ENCODE assay signal across 15 cellular contexts in the genomic region with DNA sequence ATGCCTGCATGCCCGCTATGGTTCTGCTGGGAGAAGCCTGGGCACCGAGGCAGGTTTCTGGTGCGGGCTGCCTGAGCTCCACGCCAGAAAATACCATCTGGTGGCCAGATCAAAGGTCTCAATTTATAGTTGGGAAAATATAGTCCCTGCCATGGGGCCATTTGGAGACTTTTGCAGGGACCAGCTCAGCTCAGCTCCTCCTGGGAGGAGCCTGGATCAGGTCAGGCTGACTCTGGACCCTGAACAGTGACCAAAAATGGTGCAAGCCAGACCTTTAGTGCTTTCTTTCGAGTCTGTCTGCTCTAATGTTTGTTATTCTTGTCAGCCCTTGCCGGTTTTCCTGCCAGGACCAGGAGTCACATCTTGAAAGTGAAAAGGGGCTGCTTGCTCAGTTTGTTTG. TPM values are rescaled to one million over a fixed set of nuclear protein-coding genes. Genes with fewer than 3 reads are reported as not detected.
"Had no signal": no experiment of that assay in that cellular context is flagged by ENCODE, and none has a peak within 500 bp of the region (broad histone marks: within the 10 kb centered on the region; RNA-seq: fewer than 3 reads in every experiment).

No MANE protein-coding gene starts in this region.

- H3K36me3 ChIP-seq: brain microvascular endothelial cell, stomach had no signal

- DNase-seq: activated CD4-positive, alpha-beta T cell treated with anti-CD3 and anti-CD28 coated beads, Interleukin-2, amount 10 ng/mL, durations not matched to agents 7 days and 5 days; activated CD8-positive, alpha-beta memory T cell treated with anti-CD3 and anti-CD28 coated beads, Interleukin-2, amount 50 U/mL, for 4 hours; activated CD8-positive, alpha-beta T cell treated with anti-CD3 and anti-CD28 coated beads, Interleukin-2, amount 10 ng/mL, durations not matched to agents 7 days and 5 days; activated effector memory CD4-positive, alpha-beta T cell treated with Interleukin-2 at 50 U/mL for 16 hours; activated naive CD4-positive, alpha-beta T cell treated with anti-CD3 and anti-CD28 coated beads, Interleukin-2, amount 50 U/mL, for 16 hours; activated T-cell treated with anti-CD3 and anti-CD28 coated beads, Interleukin-2, amount 50 U/mL, for 48 hours; brain microvascular endothelial cell; effector CD4-positive, alpha-beta T cell; left cardiac atrium; retina; stomach; T-cell had no signal

- H3K4me3 ChIP-seq: lung, skin epidermis, stomach had no signal

- H3K9me3 ChIP-seq: stomach had no signal

- ATAC-seq: activated CD8-positive, alpha-beta T cell treated with anti-CD3 and anti-CD28 coated beads, Interleukin-2, amount 10 ng/mL, durations not matched to agents 7 days and 5 days; SK-N-SH treated with all-trans-retinoic acid at 6 μM for 48 hours; T-cell had no signal

- H3K27ac ChIP-seq: brain microvascular endothelial cell, skin epidermis, stomach had no signal

RNA-seq across cellular contexts. Expression of gene HMCN2, which starts 31.8 kb away (rescaled TPM):
- total RNA-seq: activated CD4-positive, alpha-beta T cell treated with anti-CD3 and anti-CD28 coated beads, Interleukin-2, amount 10 ng/mL, durations not matched to agents 7 days and 5 days; activated CD8-positive, alpha-beta T cell treated with anti-CD3 and anti-CD28 coated beads, Interleukin-2, amount 10 ng/mL, durations not matched to agents 7 days and 5 days had no signal
